ENCODE assay signal across 22 cellular contexts in genomic region chr1:116809181-116809508, GRCh38. TPM values are rescaled to one million over a fixed set of nuclear protein-coding genes. Genes with fewer than 3 reads are reported as not detected.
A peak's percentile ranks its signal among the peaks of the same experiment; 100 is the strongest.
DNase-seq lines count a peak whose midpoint lies in the region; ATAC-seq lines count a peak whose summit lies in the region.
"Had no signal": no experiment of that assay in that cellular context is flagged by ENCODE, and none has a peak within 500 bp of the region (broad histone marks: within the 10 kb centered on the region; RNA-seq: fewer than 3 reads in every experiment).

No MANE protein-coding gene starts in this region.

- no peaks in the 10 kb centered on the region for H3K36me3 ChIP-seq in CD4-positive, alpha-beta memory T cell (ENCODE audit: insufficient read depth, low read length)
- H3K36me3 ChIP-seq in KOPT-K1 (ENCODE audit: insufficient read depth, low read length), result no peaks in the 10 kb centered on the region
- H3K36me3 ChIP-seq: ascending aorta had no signal

- H3K27ac Mint-ChIP-seq in CD4-positive, alpha-beta memory T cell, result peak overlapping the region; percentile 89 to 99 (median 98)
- H3K27ac Mint-ChIP-seq in activated naive CD8-positive, alpha-beta T cell treated with anti-CD3 and anti-CD28 coated beads for 36 hours, result peak overlapping the region; percentile 94
- H3K27ac Mint-ChIP-seq in naive thymus-derived CD8-positive, alpha-beta T cell, result peak overlapping the region in 7 of 10 donors; percentile 36 to 93 (median 86)
- H3K27ac Mint-ChIP-seq: B cell had no signal

- peaks cover 58 to 86% (median 70%) of the 10 kb centered on the region in 4 donors for H3K4me1 Mint-ChIP-seq in CD4-positive, alpha-beta memory T cell
- peaks cover 69% of the 10 kb centered on the region for H3K4me1 Mint-ChIP-seq in activated naive CD8-positive, alpha-beta T cell treated with anti-CD3 and anti-CD28 coated beads for 36 hours
- peaks cover 16 to 66% (median 48%) of the 10 kb centered on the region in 4 donors for H3K4me1 Mint-ChIP-seq in naive thymus-derived CD8-positive, alpha-beta T cell
- H3K4me1 Mint-ChIP-seq: B cell had no signal

- intact Hi-C loops in CD4-positive, alpha-beta memory T cell (cut with micrococcal nuclease), result loop anchor here (2.0 kb wide), 1 partner anchor 72 kb away; no protein-coding TSS in a partner anchor

- no peaks in the 10 kb centered on the region for H3K27me3 Mint-ChIP-seq in CD4-positive, alpha-beta memory T cell
- H3K27me3 Mint-ChIP-seq in activated naive CD8-positive, alpha-beta T cell treated with anti-CD3 and anti-CD28 coated beads for 36 hours, result no peaks in the 10 kb centered on the region
- H3K27me3 Mint-ChIP-seq in naive thymus-derived CD8-positive, alpha-beta T cell, result no peaks in the 10 kb centered on the region
- H3K27me3 Mint-ChIP-seq: B cell had no signal

- CTCF ChIA-PET in CD4-positive, alpha-beta memory T cell (lab: Charles Lee; ENCODE audit: partially characterized antibody), result interaction anchor here (0.6 to 13.0 kb wide), 9 partner anchors 9 to 240 kb away, joined by 3 to 276 read pairs (median 5); partner anchors contain the start of gene CD2

- H3K27me3 ChIP-seq in CD4-positive, alpha-beta memory T cell (ENCODE audit: insufficient read depth, low read length), result no peaks in the 10 kb centered on the region
- H3K27me3 ChIP-seq: ascending aorta had no signal

- peaks cover 0 to 9% of the 10 kb centered on the region in 2 donors for H3K9me3 ChIP-seq in CD4-positive, alpha-beta memory T cell (ENCODE audit: control insufficient read depth in 1 of 2, low read length in 2 of 2)
- peaks cover 30% of the 10 kb centered on the region for H3K9me3 ChIP-seq in KOPT-K1 (ENCODE audit: insufficient read depth, low read length, poor library complexity, severe bottlenecking)
- H3K9me3 ChIP-seq: ascending aorta had no signal

- H3K27ac ChIP-seq in CD4-positive, alpha-beta memory T cell (ENCODE audit: low read depth, low read length), result peak overlapping the region; percentile 80
- peak overlapping the region; percentile 65 for H3K27ac ChIP-seq in KOPT-K1 (ENCODE audit: low read depth, low read length, poor library complexity, severe bottlenecking)
- H3K27ac ChIP-seq: ascending aorta, GM23248 had no signal

- peak overlapping the region; percentile 63 to 87 (median 82) for H3K4me3 Mint-ChIP-seq in CD4-positive, alpha-beta memory T cell
- H3K4me3 Mint-ChIP-seq in activated naive CD8-positive, alpha-beta T cell treated with anti-CD3 and anti-CD28 coated beads for 36 hours, result peak overlapping the region; percentile 58
- H3K4me3 Mint-ChIP-seq in naive thymus-derived CD8-positive, alpha-beta T cell, result peak overlapping the region in 5 of 10 donors; percentile 19 to 73 (median 57)
- H3K4me3 Mint-ChIP-seq: B cell had no signal

- peak in 1 of 5 donors; percentile 39 for DNase-seq in CD4-positive, alpha-beta memory T cell
- no peak for DNase-seq in activated naive CD8-positive, alpha-beta T cell treated with anti-CD3 and anti-CD28 coated beads for 36 hours
- no peak for DNase-seq in naive thymus-derived CD8-positive, alpha-beta T cell
- DNase-seq in DMS53 (lab: John Stamatoyannopoulos, UW) (no peak), OCI-M2 (lab: John Stamatoyannopoulos, UW; ENCODE audit: unreplicated experiment) (no peak)
- DNase-seq: DMS153; hypothalamus; NCI-H2029; NCI-H510A; occipital lobe; right cardiac atrium; SHP77; stimulated activated CD4-positive, alpha-beta T cell treated with anti-CD3 and anti-CD28 coated beads, Interleukin-1b, Interleukin-23, amount 100 ng/mL, for 48 hours had no signal

- H3K4me3 ChIP-seq in CD4-positive, alpha-beta memory T cell (ENCODE audit: low read length in 2 of 2), result peak overlapping the region in 1 of 2 donors; percentile 28
- H3K4me3 ChIP-seq: ascending aorta, GM23248 had no signal

- peaks cover 74% of the 10 kb centered on the region for H3K4me1 ChIP-seq in CD4-positive, alpha-beta memory T cell (ENCODE audit: insufficient read depth, low read length)
- H3K4me1 ChIP-seq: ascending aorta had no signal

- POLR2A ChIA-PET in CD4-positive, alpha-beta memory T cell (lab: Charles Lee; ENCODE audit: partially characterized antibody), result interaction anchor here (1.2 to 21.5 kb wide), 12 partner anchors 7 to 178 kb away, joined by 3 to 1208 read pairs (median 8); partner anchors contain the start of gene CD2
- POLR2A ChIA-PET in naive thymus-derived CD8-positive, alpha-beta T cell (lab: Charles Lee), result interaction anchor here (0.7 to 1.6 kb wide), 3 partner anchors 13 to 38 kb away, joined by 4 to 5 read pairs (median 4); no protein-coding TSS in a partner anchor

- peaks cover 6 to 35% (median 26%) of the 10 kb centered on the region in 8 donors for H3K9me3 Mint-ChIP-seq in CD4-positive, alpha-beta memory T cell
- H3K9me3 Mint-ChIP-seq in activated naive CD8-positive, alpha-beta T cell treated with anti-CD3 and anti-CD28 coated beads for 36 hours, result peaks cover 22% of the 10 kb centered on the region
- peaks cover 0 to 26% (median 18%) of the 10 kb centered on the region in 9 donors for H3K9me3 Mint-ChIP-seq in naive thymus-derived CD8-positive, alpha-beta T cell

- ATAC-seq in naive thymus-derived CD8-positive, alpha-beta T cell, result no peak
- ATAC-seq in GM21723 (IDR thresholded peaks at IDR 0.05; ENCODE audit: unreplicated experiment), result no peak
- ATAC-seq: activated CD4-positive, CD25-positive, alpha-beta regulatory T cell treated with anti-CD3 and anti-CD28 coated beads, Interleukin-2, amount 50 U/mL, for 24 hours; HepG2; right cardiac atrium had no signal

- H3K36me3 Mint-ChIP-seq in CD4-positive, alpha-beta memory T cell, result peaks cover 29 to 34% of the 10 kb centered on the region in 2 donors
- H3K36me3 Mint-ChIP-seq in activated naive CD8-positive, alpha-beta T cell treated with anti-CD3 and anti-CD28 coated beads for 36 hours, result peaks cover 64% of the 10 kb centered on the region
- H3K36me3 Mint-ChIP-seq in naive thymus-derived CD8-positive, alpha-beta T cell, result peaks cover 0 to 20% (median 19%) of the 10 kb centered on the region in 3 donors

RNA-seq across cellular contexts. Expression of gene CD2, which starts 54.9 kb away (rescaled TPM):
- 100 to 1,000 TPM; 305 to 316 TPM for total RNA-seq in CD4-positive, alpha-beta memory T cell
- polyA plus RNA-seq in CD4-positive, alpha-beta memory T cell, result 100 to 1,000 TPM; 409 to 471 TPM
- 100 to 1,000 TPM; 291 TPM for total RNA-seq in activated naive CD8-positive, alpha-beta T cell treated with anti-CD3 and anti-CD28 coated beads for 36 hours
- 100 to 1,000 TPM; 178 to 189 TPM for total RNA-seq in naive thymus-derived CD8-positive, alpha-beta T cell
- polyA plus RNA-seq in naive thymus-derived CD8-positive, alpha-beta T cell, result 100 to 1,000 TPM; 197 to 240 (median 222) TPM
- total RNA-seq: ascending aorta, cerebellum, fibroblast of villous mesenchyme, GM23248, HepG2, occipital lobe had no signal
- polyA plus RNA-seq: GM23248, HepG2 had no signal
